ENCODE assay signal across 8 cellular contexts in the genomic region with DNA sequence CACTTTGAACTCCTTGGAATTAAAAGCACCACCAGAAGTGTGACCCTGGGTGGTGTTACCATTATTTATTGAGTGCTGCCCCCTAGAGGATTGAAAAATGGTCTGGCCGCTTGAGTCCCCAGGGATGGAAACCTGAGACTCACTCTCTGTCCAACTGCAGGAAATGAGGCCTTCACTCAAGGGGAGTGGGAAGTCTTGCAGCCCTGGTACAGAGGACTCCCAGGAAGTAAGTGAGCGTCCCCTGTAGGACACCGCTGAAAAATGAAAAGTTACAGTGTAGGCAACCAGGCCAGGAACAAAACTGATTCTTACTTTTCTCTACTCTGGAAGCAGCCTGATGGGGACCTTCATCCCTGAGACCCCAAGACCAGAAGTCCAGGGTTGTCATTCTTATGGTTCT. TPM values are rescaled to one million over a fixed set of nuclear protein-coding genes. Genes with fewer than 3 reads are reported as not detected.
A peak's percentile ranks its signal among the peaks of the same experiment; 100 is the strongest.
DNase-seq lines count a peak whose midpoint lies in the region; ATAC-seq and TF ChIP-seq lines count a peak whose summit lies in the region.

No MANE protein-coding gene starts in this region.

- intact Hi-C loops in CD4-positive, alpha-beta memory T cell (cut with micrococcal nuclease): loop anchor here (1.0 to 5.0 kb wide), 6 partner anchors 809 to 1572 kb away; no protein-coding TSS in a partner anchor
- intact Hi-C loops in upper lobe of right lung (cut with DNase I): no loop called here

- peak in 4 of 5 donors; percentile 32 to 39 (median 38) for DNase-seq in CD4-positive, alpha-beta memory T cell
- DNase-seq in NCI-H2171 (lab: John Stamatoyannopoulos, UW): peak; percentile 75
- DNase-seq in UCSD-AML1 (lab: John Stamatoyannopoulos, UW; ENCODE audit: unreplicated experiment): peak; percentile 58
- peak; percentile 84 for DNase-seq in ecto neural progenitor cell (ENCODE audit: low spot score)
- DNase-seq in mesenchymal stem cell: peak; percentile 91
- no peak for DNase-seq in upper lobe of right lung

- no peak overlapping the region for H2BK15ac ChIP-seq in mesenchymal stem cell (ENCODE audit: low read depth, poor library complexity, severe bottlenecking)

- peaks cover 18% of the 10 kb centered on the region for H3K4me1 ChIP-seq in CD4-positive, alpha-beta memory T cell (ENCODE audit: insufficient read depth, low read length)
- H3K4me1 ChIP-seq in mesenchymal stem cell (ENCODE audit: control insufficient read depth, insufficient read depth, low read depth, low read length) (peaks cover 12% of the 10 kb centered on the region), upper lobe of right lung (peaks cover 10% of the 10 kb centered on the region)

- H4K8ac ChIP-seq in mesenchymal stem cell (ENCODE audit: low read length): no peak overlapping the region

- H2BK5ac ChIP-seq in mesenchymal stem cell (ENCODE audit: low read depth, low read length, poor library complexity, severe bottlenecking): peak overlapping the region; percentile 48

- H2AFZ ChIP-seq in mesenchymal stem cell (ENCODE audit: low read depth, low read length): no peak overlapping the region

- H2AK5ac ChIP-seq in mesenchymal stem cell (ENCODE audit: low read length, severe bottlenecking): peak overlapping the region; percentile 29

- no peak overlapping the region for H3K4me2 ChIP-seq in mesenchymal stem cell (ENCODE audit: low read length, poor library complexity, severe bottlenecking)

- peak overlapping the region in 1 of 2 experiments; percentile 19 for H3K18ac ChIP-seq in mesenchymal stem cell (ENCODE audit: low read depth in 1 of 2, low read length in 2 of 2)

- CTCF ChIA-PET in CD4-positive, alpha-beta memory T cell (lab: Charles Lee; ENCODE audit: partially characterized antibody): interaction anchor here (0.7 to 8.5 kb wide), 13 partner anchors 8 to 1420 kb away, joined by 3 to 151 read pairs (median 4); no protein-coding TSS in a partner anchor

- peaks cover 22% of the 10 kb centered on the region for H3K27me3 ChIP-seq in CD4-positive, alpha-beta memory T cell (ENCODE audit: insufficient read depth, low read length)
- H3K27me3 ChIP-seq in mesenchymal stem cell (ENCODE audit: control insufficient read depth in 1 of 2, insufficient read depth in 1 of 2, low read length in 2 of 2) (no peaks in the 10 kb centered on the region), upper lobe of right lung (no peaks in the 10 kb centered on the region)

- 4% methylated on average over 3 of the region's 3 CpGs for WGBS in mesenchymal stem cell

- no peak overlapping the region for H3K4me3 ChIP-seq in CD4-positive, alpha-beta memory T cell (ENCODE audit: low read length in 2 of 2)
- no peak overlapping the region for H3K4me3 ChIP-seq in mesenchymal stem cell (ENCODE audit: insufficient read depth in 1 of 2, low read depth in 1 of 2, low read length in 2 of 2)
- H3K4me3 ChIP-seq in upper lobe of right lung: no peak overlapping the region

- no peak overlapping the region for H4K91ac ChIP-seq in mesenchymal stem cell (ENCODE audit: low read length)

- peak overlapping the region in 4 of 8 donors; percentile 45 to 63 (median 50) for H3K4me3 Mint-ChIP-seq in CD4-positive, alpha-beta memory T cell

- H3K4me1 Mint-ChIP-seq in CD4-positive, alpha-beta memory T cell: peaks cover 5 to 29% (median 20%) of the 10 kb centered on the region in 4 donors

- no peak overlapping the region for H3K14ac ChIP-seq in mesenchymal stem cell (ENCODE audit: low read length in 2 of 2)

- H2BK120ac ChIP-seq in mesenchymal stem cell (ENCODE audit: low read depth, low read length): peak overlapping the region; percentile 4

- H3K9ac ChIP-seq in mesenchymal stem cell (ENCODE audit: low read length): no peak overlapping the region

- H3K23ac ChIP-seq in mesenchymal stem cell (ENCODE audit: low read length in 2 of 2): no peak overlapping the region

- H3K36me3 Mint-ChIP-seq in CD4-positive, alpha-beta memory T cell: no peaks in the 10 kb centered on the region

- no peaks in the 10 kb centered on the region for H3K9me3 ChIP-seq in CD4-positive, alpha-beta memory T cell (ENCODE audit: control insufficient read depth in 1 of 2, low read length in 2 of 2)
- H3K9me3 ChIP-seq in mesenchymal stem cell (ENCODE audit: control insufficient read depth, low read length): no peaks in the 10 kb centered on the region
- no peaks in the 10 kb centered on the region for H3K9me3 ChIP-seq in upper lobe of right lung

- POLR2A ChIA-PET in CD4-positive, alpha-beta memory T cell (lab: Charles Lee; ENCODE audit: partially characterized antibody): no interaction called here

- H3K27me3 Mint-ChIP-seq in CD4-positive, alpha-beta memory T cell: peaks cover 35 to 36% of the 10 kb centered on the region in 2 donors

- peak overlapping the region in 1 of 2 experiments; percentile 78 for H2BK12ac ChIP-seq in mesenchymal stem cell (ENCODE audit: low read length in 2 of 2)

- TF ChIP-seq CTCF in upper lobe of right lung (IDR thresholded peaks at IDR 0.05): peak; percentile 67

- H3K36me3 ChIP-seq in CD4-positive, alpha-beta memory T cell (ENCODE audit: insufficient read depth, low read length): no peaks in the 10 kb centered on the region
- H3K36me3 ChIP-seq in mesenchymal stem cell (ENCODE audit: control insufficient read depth in 1 of 2, insufficient read depth in 2 of 2, low read depth in 1 of 2, low read length in 2 of 2) (peaks cover 0 to 4% of the 10 kb centered on the region in 2 experiments), upper lobe of right lung (no peaks in the 10 kb centered on the region)

- ATAC-seq in GM19035 (IDR thresholded peaks at IDR 0.05; ENCODE audit: unreplicated experiment) (peak; percentile 43), HG03159 (IDR thresholded peaks at IDR 0.05; ENCODE audit: unreplicated experiment) (peak; percentile 60), upper lobe of right lung (peak; percentile 64)

- peaks cover 9% of the 10 kb centered on the region for H3K79me1 ChIP-seq in mesenchymal stem cell (replicated peaks; ENCODE audit: low read length, poor library complexity, severe bottlenecking)

- no peaks in the 10 kb centered on the region for H3K9me3 Mint-ChIP-seq in CD4-positive, alpha-beta memory T cell

- no peak overlapping the region for H3K27ac Mint-ChIP-seq in CD4-positive, alpha-beta memory T cell

- H3K4ac ChIP-seq in mesenchymal stem cell (ENCODE audit: low read depth in 1 of 2, low read length in 2 of 2): no peak overlapping the region

- no peak overlapping the region for H3K27ac ChIP-seq in CD4-positive, alpha-beta memory T cell (ENCODE audit: low read depth, low read length)
- no peak overlapping the region for H3K27ac ChIP-seq in mesenchymal stem cell (ENCODE audit: low read length, poor library complexity, severe bottlenecking)
- no peak overlapping the region for H3K27ac ChIP-seq in upper lobe of right lung

RNA-seq across cellular contexts. Expression of gene NRP2, which starts 2.2 kb away (rescaled TPM):
- total RNA-seq in CD4-positive, alpha-beta memory T cell: 1 to 10 TPM; 1.1 to 2.1 TPM
- not detected for polyA plus RNA-seq in CD4-positive, alpha-beta memory T cell
- 87.1 TPM for polyA plus RNA-seq in mesenchymal stem cell (2013, experiment 1 of 2)
- 83.3 TPM for polyA plus RNA-seq in mesenchymal stem cell (2013, experiment 2 of 2)
- total RNA-seq in upper lobe of right lung: 75.3 TPM

Comparison
In these comparisons a context has a peak if more than half of its experiments do, and no peak if none do; other contexts are left out.
1. RNA of gene NRP2, which starts 2.2 kb away (total RNA-seq): 75.3 TPM in upper lobe of right lung (single experiment); 1.1 to 2.1 TPM in CD4-positive, alpha-beta memory T cell; every median in the first group is over 10 times any median in the second.
2. Peak in every context shown above with its lines, with median percentiles within 50 percentile points of each other: ATAC-seq.